Comparison of ENCODE assay signal across 1 cellular context in the genomic region with DNA sequence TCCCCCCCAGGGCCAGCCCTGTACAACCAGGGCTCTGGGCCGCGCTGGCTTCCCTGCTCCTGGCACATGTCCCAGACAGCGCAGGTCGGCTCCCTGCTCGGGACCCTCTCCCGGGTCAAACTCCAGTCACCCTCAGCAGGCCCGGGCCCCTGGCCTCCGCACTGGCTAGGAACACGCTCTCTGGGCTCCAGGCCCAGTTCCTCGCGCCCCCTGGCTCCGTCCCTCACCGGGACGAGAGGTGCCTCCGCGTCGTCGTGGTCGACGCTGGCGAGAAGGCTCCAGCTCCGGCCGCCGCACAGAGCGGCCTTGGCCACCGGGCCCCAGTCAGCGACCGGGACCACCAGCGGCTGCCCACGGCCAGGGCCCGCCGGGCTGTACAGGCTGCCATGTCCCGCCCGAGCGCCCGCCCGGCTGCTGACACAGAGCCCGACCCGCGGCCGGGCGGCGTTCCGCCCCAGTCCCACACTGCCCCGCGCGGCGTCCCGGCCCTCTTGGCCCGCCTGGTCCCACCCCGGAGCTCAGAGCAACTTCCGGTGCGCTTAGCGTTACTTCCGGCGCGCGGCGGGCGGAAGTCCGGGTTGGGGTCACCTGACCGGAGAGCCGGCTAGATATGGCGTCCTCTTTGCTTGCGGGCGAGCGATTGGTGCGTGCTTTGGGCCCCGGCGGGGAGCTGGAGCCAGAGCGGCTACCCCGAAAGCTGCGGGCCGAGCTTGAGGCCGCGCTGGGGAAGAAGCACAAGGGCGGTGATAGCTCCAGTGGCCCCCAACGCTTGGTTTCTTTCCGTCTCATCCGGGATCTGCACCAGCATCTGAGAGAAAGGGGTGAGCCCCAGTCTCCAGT.
A peak's percentile ranks its signal among the peaks of the same experiment; 100 is the strongest.
TF ChIP-seq lines count a peak whose summit lies in the region.

A gene with protein sequence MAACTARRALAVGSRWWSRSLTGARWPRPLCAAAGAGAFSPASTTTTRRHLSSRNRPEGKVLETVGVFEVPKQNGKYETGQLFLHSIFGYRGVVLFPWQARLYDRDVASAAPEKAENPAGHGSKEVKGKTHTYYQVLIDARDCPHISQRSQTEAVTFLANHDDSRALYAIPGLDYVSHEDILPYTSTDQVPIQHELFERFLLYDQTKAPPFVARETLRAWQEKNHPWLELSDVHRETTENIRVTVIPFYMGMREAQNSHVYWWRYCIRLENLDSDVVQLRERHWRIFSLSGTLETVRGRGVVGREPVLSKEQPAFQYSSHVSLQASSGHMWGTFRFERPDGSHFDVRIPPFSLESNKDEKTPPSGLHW (minus strand): TSS at position 467 of the 840 bp plus-strand sequence. CDS start 79 bp downstream, at position 388.

TF ChIP-seq in K562, 482 proteins besides CTCF, POLR2A, EP300 and RAD21 (continued from another document and continues in another):
- peak; percentile 65; the same call in 1 of the 2 replicates for TF ChIP-seq GMEB1 (CRISPR knock-in tag; IDR thresholded peaks at IDR 0.05)
- 0 out of 2 replicates have a peak, but pooled peaks have one; percentile 6 for TF ChIP-seq TSHZ1 (CRISPR knock-in tag; IDR thresholded peaks at IDR 0.05)
- TF ChIP-seq ZNF212 (CRISPR knock-in tag; IDR thresholded peaks at IDR 0.05) = 0 out of 2 replicates have a peak, but pooled peaks have one; percentile 7
- TF ChIP-seq SMARCC2 (IDR thresholded peaks at IDR 0.05; ENCODE audit: low read depth) = no peak
- no peak for TF ChIP-seq PRMT5 (CRISPR knock-in tag; IDR thresholded peaks at IDR 0.05)
- TF ChIP-seq, protein P1, sequence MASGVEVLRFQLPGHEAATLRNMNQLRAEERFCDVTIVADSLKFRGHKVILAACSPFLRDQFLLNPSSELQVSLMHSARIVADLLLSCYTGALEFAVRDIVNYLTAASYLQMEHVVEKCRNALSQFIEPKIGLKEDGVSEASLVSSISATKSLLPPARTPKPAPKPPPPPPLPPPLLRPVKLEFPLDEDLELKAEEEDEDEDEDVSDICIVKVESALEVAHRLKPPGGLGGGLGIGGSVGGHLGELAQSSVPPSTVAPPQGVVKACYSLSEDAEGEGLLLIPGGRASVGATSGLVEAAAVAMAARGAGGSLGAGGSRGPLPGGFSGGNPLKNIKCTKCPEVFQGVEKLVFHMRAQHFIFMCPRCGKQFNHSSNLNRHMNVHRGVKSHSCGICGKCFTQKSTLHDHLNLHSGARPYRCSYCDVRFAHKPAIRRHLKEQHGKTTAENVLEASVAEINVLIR (CRISPR knock-in tag; IDR thresholded peaks at IDR 0.05) = peak; percentile 74
- no peak for TF ChIP-seq SNRNP70 (optimal IDR thresholded peaks at IDR 0.05; ENCODE audit: low read depth, low read length)
- no peak for TF ChIP-seq ZKSCAN3 (CRISPR knock-in tag; IDR thresholded peaks at IDR 0.05)
- TF ChIP-seq HNRNPH1 (optimal IDR thresholded peaks at IDR 0.05; ENCODE audit: low read depth, low read length) = no peak
- no peak for TF ChIP-seq ATF1 (CRISPR knock-in tag; IDR thresholded peaks at IDR 0.05)
- peak; percentile 90 for TF ChIP-seq ATF1 (tag; IDR thresholded peaks at IDR 0.05)
- peak; percentile 74 for TF ChIP-seq SPI1 (IDR thresholded peaks at IDR 0.05; ENCODE audit: borderline replicate concordance, low read depth, low read length)
- TF ChIP-seq ZNF274 (IDR thresholded peaks at IDR 0.05; ENCODE audit: borderline replicate concordance, low read depth, low read length) = no peak
- TF ChIP-seq, protein P2, sequence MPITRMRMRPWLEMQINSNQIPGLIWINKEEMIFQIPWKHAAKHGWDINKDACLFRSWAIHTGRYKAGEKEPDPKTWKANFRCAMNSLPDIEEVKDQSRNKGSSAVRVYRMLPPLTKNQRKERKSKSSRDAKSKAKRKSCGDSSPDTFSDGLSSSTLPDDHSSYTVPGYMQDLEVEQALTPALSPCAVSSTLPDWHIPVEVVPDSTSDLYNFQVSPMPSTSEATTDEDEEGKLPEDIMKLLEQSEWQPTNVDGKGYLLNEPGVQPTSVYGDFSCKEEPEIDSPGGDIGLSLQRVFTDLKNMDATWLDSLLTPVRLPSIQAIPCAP (CRISPR knock-in tag; IDR thresholded peaks at IDR 0.05; ENCODE audit: borderline replicate concordance) = no peak
- peak; percentile 74 for TF ChIP-seq ETV5 (CRISPR knock-in tag; IDR thresholded peaks at IDR 0.05; ENCODE audit: low read depth)
- no peak for TF ChIP-seq ZNF134 (CRISPR knock-in tag; conservative IDR thresholded peaks at IDR 0.05)
- no peak for TF ChIP-seq CC2D1A (IDR thresholded peaks at IDR 0.05)
- TF ChIP-seq ELF4 (CRISPR knock-in tag; IDR thresholded peaks at IDR 0.05) = no peak
- TF ChIP-seq BCOR (IDR thresholded peaks at IDR 0.05) = no peak
- TF ChIP-seq, protein P3, sequence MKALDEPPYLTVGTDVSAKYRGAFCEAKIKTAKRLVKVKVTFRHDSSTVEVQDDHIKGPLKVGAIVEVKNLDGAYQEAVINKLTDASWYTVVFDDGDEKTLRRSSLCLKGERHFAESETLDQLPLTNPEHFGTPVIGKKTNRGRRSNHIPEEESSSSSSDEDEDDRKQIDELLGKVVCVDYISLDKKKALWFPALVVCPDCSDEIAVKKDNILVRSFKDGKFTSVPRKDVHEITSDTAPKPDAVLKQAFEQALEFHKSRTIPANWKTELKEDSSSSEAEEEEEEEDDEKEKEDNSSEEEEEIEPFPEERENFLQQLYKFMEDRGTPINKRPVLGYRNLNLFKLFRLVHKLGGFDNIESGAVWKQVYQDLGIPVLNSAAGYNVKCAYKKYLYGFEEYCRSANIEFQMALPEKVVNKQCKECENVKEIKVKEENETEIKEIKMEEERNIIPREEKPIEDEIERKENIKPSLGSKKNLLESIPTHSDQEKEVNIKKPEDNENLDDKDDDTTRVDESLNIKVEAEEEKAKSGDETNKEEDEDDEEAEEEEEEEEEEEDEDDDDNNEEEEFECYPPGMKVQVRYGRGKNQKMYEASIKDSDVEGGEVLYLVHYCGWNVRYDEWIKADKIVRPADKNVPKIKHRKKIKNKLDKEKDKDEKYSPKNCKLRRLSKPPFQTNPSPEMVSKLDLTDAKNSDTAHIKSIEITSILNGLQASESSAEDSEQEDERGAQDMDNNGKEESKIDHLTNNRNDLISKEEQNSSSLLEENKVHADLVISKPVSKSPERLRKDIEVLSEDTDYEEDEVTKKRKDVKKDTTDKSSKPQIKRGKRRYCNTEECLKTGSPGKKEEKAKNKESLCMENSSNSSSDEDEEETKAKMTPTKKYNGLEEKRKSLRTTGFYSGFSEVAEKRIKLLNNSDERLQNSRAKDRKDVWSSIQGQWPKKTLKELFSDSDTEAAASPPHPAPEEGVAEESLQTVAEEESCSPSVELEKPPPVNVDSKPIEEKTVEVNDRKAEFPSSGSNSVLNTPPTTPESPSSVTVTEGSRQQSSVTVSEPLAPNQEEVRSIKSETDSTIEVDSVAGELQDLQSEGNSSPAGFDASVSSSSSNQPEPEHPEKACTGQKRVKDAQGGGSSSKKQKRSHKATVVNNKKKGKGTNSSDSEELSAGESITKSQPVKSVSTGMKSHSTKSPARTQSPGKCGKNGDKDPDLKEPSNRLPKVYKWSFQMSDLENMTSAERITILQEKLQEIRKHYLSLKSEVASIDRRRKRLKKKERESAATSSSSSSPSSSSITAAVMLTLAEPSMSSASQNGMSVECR (CRISPR knock-in tag; IDR thresholded peaks at IDR 0.05) = peak; percentile 34; the same call in 1 of the 2 replicates
- TF ChIP-seq, protein P4, sequence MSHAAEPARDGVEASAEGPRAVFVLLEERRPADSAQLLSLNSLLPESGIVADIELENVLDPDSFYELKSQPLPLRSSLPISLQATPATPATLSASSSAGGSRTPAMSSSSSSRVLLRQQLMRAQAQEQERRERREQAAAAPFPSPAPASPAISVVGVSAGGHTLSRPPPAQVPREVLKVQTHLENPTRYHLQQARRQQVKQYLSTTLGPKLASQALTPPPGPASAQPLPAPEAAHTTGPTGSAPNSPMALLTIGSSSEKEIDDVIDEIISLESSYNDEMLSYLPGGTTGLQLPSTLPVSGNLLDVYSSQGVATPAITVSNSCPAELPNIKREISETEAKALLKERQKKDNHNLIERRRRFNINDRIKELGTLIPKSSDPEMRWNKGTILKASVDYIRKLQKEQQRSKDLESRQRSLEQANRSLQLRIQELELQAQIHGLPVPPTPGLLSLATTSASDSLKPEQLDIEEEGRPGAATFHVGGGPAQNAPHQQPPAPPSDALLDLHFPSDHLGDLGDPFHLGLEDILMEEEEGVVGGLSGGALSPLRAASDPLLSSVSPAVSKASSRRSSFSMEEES (CRISPR knock-in tag; IDR thresholded peaks at IDR 0.05) = peak; percentile 87
- TF ChIP-seq NFIC (IDR thresholded peaks at IDR 0.05) = peak; percentile 55
- TF ChIP-seq HIVEP1 (CRISPR knock-in tag; IDR thresholded peaks at IDR 0.05) = no peak
- peak; percentile 97 for TF ChIP-seq RBFOX2 (IDR thresholded peaks at IDR 0.05; ENCODE audit: low read depth, low read length)
- no peak for TF ChIP-seq BCL6 (CRISPR knock-in tag; IDR thresholded peaks at IDR 0.05)
- TF ChIP-seq KLF6 (CRISPR knock-in tag; IDR thresholded peaks at IDR 0.05; ENCODE audit: borderline replicate concordance) = no peak
- no peak for TF ChIP-seq ZNF280A (IDR thresholded peaks at IDR 0.05; ENCODE audit: low read depth, partially characterized antibody)
- no peak for TF ChIP-seq CREBBP (IDR thresholded peaks at IDR 0.05; ENCODE audit: low read depth, low read length)
- no peak for TF ChIP-seq STAT5A (IDR thresholded peaks at IDR 0.05; ENCODE audit: borderline replicate concordance, low read length)
- no peak for TF ChIP-seq SMARCB1 (IDR thresholded peaks at IDR 0.05; ENCODE audit: insufficient read length, low read depth)
- TF ChIP-seq DIDO1 (tag; IDR thresholded peaks at IDR 0.05; ENCODE audit: low read depth) = peak; percentile 86
- TF ChIP-seq LARP7 (IDR thresholded peaks at IDR 0.05) = no peak
- TF ChIP-seq ZBTB7A (IDR thresholded peaks at IDR 0.05; ENCODE audit: borderline replicate concordance, control insufficient read depth, low read depth, low read length) = peak; percentile 69; the same call in 1 of the 2 replicates
- TF ChIP-seq HINFP (tag; conservative IDR thresholded peaks at IDR 0.05; ENCODE audit: low read depth) = no peak
- TF ChIP-seq, protein P5, sequence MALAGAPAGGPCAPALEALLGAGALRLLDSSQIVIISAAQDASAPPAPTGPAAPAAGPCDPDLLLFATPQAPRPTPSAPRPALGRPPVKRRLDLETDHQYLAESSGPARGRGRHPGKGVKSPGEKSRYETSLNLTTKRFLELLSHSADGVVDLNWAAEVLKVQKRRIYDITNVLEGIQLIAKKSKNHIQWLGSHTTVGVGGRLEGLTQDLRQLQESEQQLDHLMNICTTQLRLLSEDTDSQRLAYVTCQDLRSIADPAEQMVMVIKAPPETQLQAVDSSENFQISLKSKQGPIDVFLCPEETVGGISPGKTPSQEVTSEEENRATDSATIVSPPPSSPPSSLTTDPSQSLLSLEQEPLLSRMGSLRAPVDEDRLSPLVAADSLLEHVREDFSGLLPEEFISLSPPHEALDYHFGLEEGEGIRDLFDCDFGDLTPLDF (CRISPR knock-in tag; IDR thresholded peaks at IDR 0.05) = peak; percentile 92
- no peak for TF ChIP-seq SREBF1 (IDR thresholded peaks at IDR 0.05; ENCODE audit: borderline replicate concordance, low read depth, low read length)
- no peak for TF ChIP-seq ZNF696 (CRISPR knock-in tag; conservative IDR thresholded peaks at IDR 0.05)
- TF ChIP-seq ESRRA (IDR thresholded peaks at IDR 0.05; ENCODE audit: borderline replicate concordance, low read depth) = peak; percentile 66; the same call in 1 of the 2 replicates
